ENCODE assay signal across 34 cellular contexts in the genomic region with DNA sequence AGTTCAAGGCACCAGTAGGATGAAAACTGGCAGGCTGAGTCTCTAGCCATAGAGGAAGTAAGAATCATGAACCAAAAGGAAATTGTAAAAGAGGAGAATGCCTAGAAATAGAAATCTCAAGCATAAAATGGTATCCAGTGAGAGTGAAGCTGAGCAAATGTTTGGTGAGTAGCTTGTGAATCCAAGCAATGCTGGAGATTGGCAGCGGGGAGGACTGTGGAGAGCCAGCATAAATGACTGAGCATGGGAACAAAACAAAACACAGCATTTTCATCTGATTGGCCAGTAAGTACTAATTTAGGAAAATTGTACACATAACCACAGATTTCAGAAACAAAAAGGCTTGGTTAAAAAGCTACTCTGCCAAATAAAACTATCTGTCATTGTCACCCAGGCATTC.
"Had no signal": no experiment of that assay in that cellular context is flagged by ENCODE, and none has a peak within 500 bp of the region (broad histone marks: within the 10 kb centered on the region; RNA-seq: fewer than 3 reads in every experiment).

No MANE protein-coding gene starts in this region.

- H3K9me3 Mint-ChIP-seq: activated CD4-positive, alpha-beta T cell treated with anti-CD3 and anti-CD28 coated beads, Interleukin-2, amount 10 ng/mL, durations not matched to agents 7 days and 5 days; activated naive CD4-positive, alpha-beta T cell treated with anti-CD3 and anti-CD28 coated beads for 36 hours; activated naive CD4-positive, alpha-beta T cell treated with anti-CD3 and anti-CD28 coated beads, Interleukin-2, amount 50 U/mL, for 72 hours; activated T-cell treated with anti-CD3 and anti-CD28 coated beads, Interleukin-2, amount 50 U/mL, for 24 hours; activated T-helper 2 cell treated with anti-CD3 and anti-CD28 coated beads, Interferon-gamma antibody, Interleukin-2, Interleukin-4, amounts not matched to agents 10 μg/mL and 5 μg/mL and 100 μg/mL, durations not matched to agents 14 hours and 24 hours and 36 hours; T-helper 1 cell treated with Interleukin-12 subunit alpha and Interleukin-12 subunit beta and Interleukin-4 antibody, amounts not matched to agents 30 μg/mL and 1 μg/mL, for 36 hours; T-helper 2 cell treated with Interferon-gamma antibody and Interleukin-4, amounts not matched to agents 5 μg/mL and 100 μg/mL, for 36 hours had no signal

- H3K9me3 ChIP-seq: adrenal gland, Peyer's patch, SJSA1, SK-N-SH had no signal

- FAIRE-seq: astrocyte, bronchial epithelial cell, TTC549 had no signal

- H3K4me1 ChIP-seq: adrenal gland, Peyer's patch, SJSA1 had no signal

- DNase-seq: activated CD4-positive, alpha-beta T cell treated with anti-CD3 and anti-CD28 coated beads for 36 hours; activated CD4-positive, alpha-beta T cell treated with anti-CD3 and anti-CD28 coated beads, Interleukin-2, amount 10 ng/mL, durations not matched to agents 7 days and 5 days; activated CD4-positive, alpha-beta T cell treated with anti-CD3 and anti-CD28 coated beads, Interleukin-2, amount 50 U/mL, for 48 hours; activated CD8-positive, alpha-beta T cell treated with anti-CD3 and anti-CD28 coated beads, Interleukin-2, amount 10 ng/mL, durations not matched to agents 7 days and 5 days; activated gamma-delta T cell treated with Interleukin-2 at 50 U/mL for 16 hours; activated naive CD4-positive, alpha-beta T cell treated with anti-CD3 and anti-CD28 coated beads for 36 hours; activated T-cell treated with anti-CD3 and anti-CD28 coated beads, Interleukin-2, amount 50 U/mL, for 24 hours; adrenal gland; MM.1S; NCI-H1092 treated with DMSO at 0.1 percent for 48 hours; NCI-H1417; NCI-H146; NCI-H187; NCI-H2029 treated with DMSO at 0.1 percent for 48 hours; NCI-H2107; NCI-H2171; NCI-H510A; NCI-H526; NCI-H774; PC-3; Peyer's patch; RPMI8226; SHP77 treated with DMSO at 0.1 percent for 48 hours; SK-N-SH had no signal

- H3K27me3 Mint-ChIP-seq: brain had no signal

- H3K27me3 ChIP-seq: adrenal gland, Peyer's patch, SJSA1 had no signal

- H3K27ac ChIP-seq: adrenal gland, Peyer's patch, SJSA1 had no signal

- ATAC-seq: activated CD4-positive, alpha-beta T cell treated with anti-CD3 and anti-CD28 coated beads for 36 hours; activated CD4-positive, CD25-positive, alpha-beta regulatory T cell treated with anti-CD3 and anti-CD28 coated beads, Interleukin-2, amount 50 U/mL, for 24 hours; activated CD8-positive, alpha-beta T cell treated with anti-CD3 and anti-CD28 coated beads, Interleukin-2, amount 10 ng/mL, durations not matched to agents 7 days and 5 days; activated naive CD4-positive, alpha-beta T cell treated with anti-CD3 and anti-CD28 coated beads, Interleukin-2, amount 50 U/mL, for 72 hours; PC-3 had no signal

- H3K4me1 Mint-ChIP-seq: activated CD4-positive, alpha-beta T cell treated with anti-CD3 and anti-CD28 coated beads, Interleukin-2, amount 10 ng/mL, durations not matched to agents 7 days and 5 days had no signal

- H3K4me3 Mint-ChIP-seq: activated CD4-positive, alpha-beta T cell treated with anti-CD3 and anti-CD28 coated beads for 36 hours; activated CD4-positive, alpha-beta T cell treated with anti-CD3 and anti-CD28 coated beads, Interleukin-2, amount 10 ng/mL, durations not matched to agents 7 days and 5 days; activated CD8-positive, alpha-beta T cell treated with anti-CD3 and anti-CD28 coated beads, Interleukin-2, amount 10 ng/mL, durations not matched to agents 7 days and 5 days; activated naive CD4-positive, alpha-beta T cell treated with anti-CD3 and anti-CD28 coated beads for 36 hours; activated T-cell treated with anti-CD3 and anti-CD28 coated beads, Interleukin-2, amount 50 U/mL, for 24 hours; brain; T-helper 1 cell treated with Interleukin-12 subunit alpha and Interleukin-12 subunit beta and Interleukin-4 antibody, amounts not matched to agents 30 μg/mL and 1 μg/mL, for 36 hours; T-helper 2 cell treated with Interferon-gamma antibody and Interleukin-4, amounts not matched to agents 5 μg/mL and 100 μg/mL, for 36 hours had no signal

- H3K4me3 ChIP-seq: adrenal gland, Peyer's patch, SJSA1 had no signal

- H3K27ac Mint-ChIP-seq: activated CD4-positive, alpha-beta T cell treated with anti-CD3 and anti-CD28 coated beads for 36 hours; activated CD4-positive, alpha-beta T cell treated with anti-CD3 and anti-CD28 coated beads, Interleukin-2, amount 10 ng/mL, durations not matched to agents 7 days and 5 days; activated CD8-positive, alpha-beta T cell treated with anti-CD3 and anti-CD28 coated beads, Interleukin-2, amount 10 ng/mL, durations not matched to agents 7 days and 5 days; activated naive CD4-positive, alpha-beta T cell treated with anti-CD3 and anti-CD28 coated beads for 36 hours; activated naive CD4-positive, alpha-beta T cell treated with anti-CD3 and anti-CD28 coated beads, Interleukin-2, amount 50 U/mL, for 72 hours; activated T-cell treated with anti-CD3 and anti-CD28 coated beads, Interleukin-2, amount 50 U/mL, for 24 hours; activated T-helper 2 cell treated with anti-CD3 and anti-CD28 coated beads, Interferon-gamma antibody, Interleukin-2, Interleukin-4, amounts not matched to agents 10 μg/mL and 5 μg/mL and 100 μg/mL, durations not matched to agents 14 hours and 24 hours and 36 hours; T-helper 1 cell treated with Interleukin-12 subunit alpha and Interleukin-12 subunit beta and Interleukin-4 antibody, amounts not matched to agents 30 μg/mL and 1 μg/mL, for 36 hours; T-helper 2 cell treated with Interferon-gamma antibody and Interleukin-4, amounts not matched to agents 5 μg/mL and 100 μg/mL, for 36 hours had no signal

- H3K36me3 Mint-ChIP-seq: activated naive CD4-positive, alpha-beta T cell treated with anti-CD3 and anti-CD28 coated beads, Interleukin-2, amount 50 U/mL, for 72 hours had no signal

- H3K36me3 ChIP-seq: adrenal gland, Peyer's patch, SJSA1 had no signal
